8 cellular contexts compared by ENCODE assay signal in the genomic region with DNA sequence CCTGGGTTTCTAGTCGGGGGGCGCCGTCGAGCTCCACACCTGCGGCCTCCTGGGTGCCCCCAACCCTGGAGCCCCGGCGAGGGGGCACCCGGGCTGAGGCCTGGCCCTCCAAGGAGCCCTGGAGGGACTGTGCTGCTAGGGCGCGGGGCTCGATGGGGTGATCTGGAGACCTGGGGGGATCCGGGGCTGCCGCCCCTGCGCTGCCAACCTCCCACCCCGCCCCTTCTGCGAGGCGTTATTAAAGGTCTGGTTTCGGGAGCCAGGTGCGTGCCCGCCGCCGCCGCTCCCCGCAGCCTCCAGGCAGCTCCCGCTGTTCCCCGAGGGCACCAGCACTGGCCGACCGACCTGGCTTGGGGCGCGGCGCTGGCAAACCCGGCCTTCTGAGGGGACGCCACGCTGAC. TPM values are rescaled to one million over a fixed set of nuclear protein-coding genes. Genes with fewer than 3 reads are reported as not detected.
A peak's percentile ranks its signal among the peaks of the same experiment; 100 is the strongest.
DNase-seq lines count a peak whose midpoint lies in the region; ATAC-seq, FAIRE-seq and TF ChIP-seq lines count a peak whose summit lies in the region.

No MANE protein-coding gene starts in this region.

- peak overlapping the region; percentile 65 for H3K4me2 ChIP-seq in endothelial cell of umbilical vein (ENCODE audit: insufficient read depth, low read length)

- H3K4me1 ChIP-seq in endothelial cell of umbilical vein (ENCODE audit: control insufficient read depth, extremely low read depth, insufficient read depth, low read length) = peaks cover 28% of the 10 kb centered on the region
- H3K4me1 ChIP-seq in pancreas = peaks cover 4 to 25% (median 9%) of the 10 kb centered on the region in 3 donors

- H3K9ac ChIP-seq in endothelial cell of umbilical vein (replicated peaks; ENCODE audit: extremely low read depth, insufficient read depth, low read length) = peak overlapping the region; percentile 69

- ATAC-seq in pancreas = peak in 2 of 4 donors; percentile 1 to 3
- no peak for ATAC-seq in HG03460 (IDR thresholded peaks at IDR 0.05; ENCODE audit: unreplicated experiment)

- no peaks in the 10 kb centered on the region for H3K27me3 ChIP-seq in endothelial cell of umbilical vein (ENCODE audit: control insufficient read depth in 2 of 2, insufficient read depth in 2 of 2, low read length in 2 of 2)
- H3K27me3 ChIP-seq in pancreas = no peaks in the 10 kb centered on the region

- BruUV-seq in endothelial cell of umbilical vein (replicated peaks; lab: Mats Ljungman, UMichigan) = no TSS peak

- H3K4me3 ChIP-seq in endothelial cell of umbilical vein (replicated peaks in 1 of 3; ENCODE audit: insufficient read depth in 1 of 3, low read depth in 1 of 3, low read length in 3 of 3) (peak overlapping the region; percentile 44 to 93 (median 50)), pancreas (peak overlapping the region; percentile 42 to 69 (median 57))

- DNase-seq in ELF-1 (ENCODE audit: low read depth, low spot score) (peak; percentile 27), NCI-H69 (lab: John Stamatoyannopoulos, UW) (peak; percentile 51), endothelial cell of umbilical vein (ENCODE audit: low read depth, low spot score) (no peak), pancreas (peak in 2 of 6 donors; percentile 34 to 82), HCEC 1CT (no peak), HTR-8/SVneo (ENCODE audit: insufficient read length, low spot score) (no peak)
- no peak for DNase-seq in activated effector memory CD4-positive, alpha-beta T cell treated with anti-CD3 and anti-CD28 coated beads, Interleukin-2, amount 50 U/mL, for 16 hours

- no peak overlapping the region for H2AFZ ChIP-seq in endothelial cell of umbilical vein (ENCODE audit: low read depth, low read length)

- no peaks in the 10 kb centered on the region for H3K9me1 ChIP-seq in endothelial cell of umbilical vein (replicated peaks; ENCODE audit: control insufficient read depth, extremely low read depth, insufficient read depth, low read length)

- H4K20me1 ChIP-seq in endothelial cell of umbilical vein (replicated peaks; ENCODE audit: control insufficient read depth, extremely low read depth, insufficient read depth, low read length) = no peaks in the 10 kb centered on the region

- FAIRE-seq in endothelial cell of umbilical vein (lab: Jason Lieb, UNC) (no peak), pancreas (lab: Jason Lieb, UNC) (no peak), HTR-8/SVneo (lab: Jason Lieb, UNC) (no peak)

- H3K79me2 ChIP-seq in endothelial cell of umbilical vein (ENCODE audit: control insufficient read depth, insufficient read depth, low read length) = peaks cover 17% of the 10 kb centered on the region

- H3K27ac ChIP-seq in endothelial cell of umbilical vein (ENCODE audit: insufficient read depth, low read depth, low read length) = peak overlapping the region; percentile 26
- H3K27ac ChIP-seq in pancreas = no peak overlapping the region

- TF ChIP-seq CTCF in endothelial cell of umbilical vein (IDR thresholded peaks at IDR 0.05; ENCODE audit: extremely low read depth in 1 of 2, insufficient read depth in 1 of 2, low read depth in 1 of 2, low read length in 2 of 2) (no peak), pancreas (IDR thresholded peaks at IDR 0.05) (no peak)

- no peak for TF ChIP-seq POLR2A in endothelial cell of umbilical vein (IDR thresholded peaks at IDR 0.05; ENCODE audit: low read depth, low read length)

- H3K9me3 ChIP-seq in endothelial cell of umbilical vein (replicated peaks; ENCODE audit: control insufficient read depth, insufficient read depth, low read length) = no peaks in the 10 kb centered on the region
- H3K9me3 ChIP-seq in pancreas = no peaks in the 10 kb centered on the region

- 6 to 15% methylated on average over 22 to 34 of the region's 34 CpGs for whole genome bisulfite sequencing in pancreas, 2 donors

- POLR2A ChIA-PET in endothelial cell of umbilical vein (lab: Charles Lee) = interaction anchor here (1.0 kb wide), 1 partner anchor 30 kb away, joined by 7 read pairs; no protein-coding TSS in a partner anchor

- H3K36me3 ChIP-seq in endothelial cell of umbilical vein (ENCODE audit: control insufficient read depth in 2 of 2, extremely low read depth in 1 of 2, insufficient read depth in 2 of 2, low read length in 2 of 2) (peaks cover 8 to 17% of the 10 kb centered on the region in 2 experiments), pancreas (peaks cover 0 to 15% (median 9%) of the 10 kb centered on the region in 3 donors)

- CTCF ChIA-PET in endothelial cell of umbilical vein (lab: Charles Lee) = interaction anchor here (0.7 to 6.6 kb wide), 9 partner anchors 18 to 268 kb away, joined by 3 to 137 read pairs (median 4); no protein-coding TSS in a partner anchor

- intact Hi-C loops in endothelial cell of umbilical vein (cut with micrococcal nuclease) = loop anchor here (1.0 to 5.0 kb wide), 3 partner anchors 151 to 341 kb away; no protein-coding TSS in a partner anchor
- intact Hi-C loops in pancreas (cut with DNase I) = no loop called here

- dilution Hi-C loops in endothelial cell of umbilical vein (cut with MboI; ENCODE audit: extremely low pct_ligation_motif_present, low sequenced_read_pairs) = no loop called here

TF ChIP-seq in endothelial cell of umbilical vein, 7 proteins besides CTCF, POLR2A, EP300 and RAD21:
- TF ChIP-seq, protein P1, sequence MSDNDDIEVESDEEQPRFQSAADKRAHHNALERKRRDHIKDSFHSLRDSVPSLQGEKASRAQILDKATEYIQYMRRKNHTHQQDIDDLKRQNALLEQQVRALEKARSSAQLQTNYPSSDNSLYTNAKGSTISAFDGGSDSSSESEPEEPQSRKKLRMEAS (IDR thresholded peaks at IDR 0.05; ENCODE audit: insufficient read depth, insufficient read length) = no peak
- TF ChIP-seq POLR2AphosphoS5 (IDR thresholded peaks at IDR 0.05; ENCODE audit: insufficient read depth, low read depth, low read length) (no peak), MYC (IDR thresholded peaks at IDR 0.05; ENCODE audit: low read depth, low read length) (no peak), JUN (IDR thresholded peaks at IDR 0.05; ENCODE audit: borderline replicate concordance, insufficient read depth, insufficient read length, low read depth) (no peak), EZH2 (IDR thresholded peaks at IDR 0.05; ENCODE audit: borderline replicate concordance, low read depth, low read length, severe bottlenecking) (no peak), GATA2 (IDR thresholded peaks at IDR 0.05; ENCODE audit: insufficient read depth, insufficient read length, low read depth, low read length) (no peak), FOS (IDR thresholded peaks at IDR 0.05; ENCODE audit: borderline replicate concordance, insufficient read depth, low read length) (no peak)
TF ChIP-seq in endothelial cell of umbilical vein: peak in this region for 0.

RNA-seq across cellular contexts. Expression of a gene that starts 0.7 kb away (rescaled TPM):
- 47.5 and 48.9 TPM in 2 replicates for total RNA-seq in endothelial cell of umbilical vein
- 29.6 and 30.7 TPM in 2 replicates for polyA plus RNA-seq in endothelial cell of umbilical vein
- 23.4 and 24.8 TPM in 2 replicates for polyA plus RNA-seq in endothelial cell of umbilical vein (2011; cell fraction: cytosol; rRNA removed)
- polyA plus RNA-seq in endothelial cell of umbilical vein (2011; cell fraction: nucleus; rRNA removed) = 111 and 122 TPM in 2 replicates
- 34.1 and 48.5 TPM in 2 replicates for polyA plus RNA-seq in endothelial cell of umbilical vein (2012)
- polyA minus RNA-seq in endothelial cell of umbilical vein = 22.6 and 24.2 TPM in 2 replicates
- polyA minus RNA-seq in endothelial cell of umbilical vein (2011; cell fraction: cytosol; rRNA and poly(A)+ RNA removed) = 1.6 TPM
- 33.7 and 49.5 TPM in 2 replicates for polyA minus RNA-seq in endothelial cell of umbilical vein (2011; cell fraction: nucleus; rRNA and poly(A)+ RNA removed)
- 10 to 100 TPM; 10.1 to 22.5 (median 13.5) TPM for total RNA-seq in pancreas
- 10 to 100 TPM; 42.5 to 46.9 TPM for polyA plus RNA-seq in pancreas

Comparison
In these comparisons a context has a peak if more than half of its experiments do, and no peak if none do; other contexts are left out.
1. DNase-seq: peak in ELF-1 (single experiment) and NCI-H69 (single experiment); none in endothelial cell of umbilical vein (single experiment), HCEC 1CT (single experiment), HTR-8/SVneo (single experiment) and activated effector memory CD4-positive, alpha-beta T cell treated with anti-CD3 and anti-CD28 coated beads, Interleukin-2, amount 50 U/mL, for 16 hours (single experiment).